ENCODE assay signal across 19 cellular contexts in the genomic region with DNA sequence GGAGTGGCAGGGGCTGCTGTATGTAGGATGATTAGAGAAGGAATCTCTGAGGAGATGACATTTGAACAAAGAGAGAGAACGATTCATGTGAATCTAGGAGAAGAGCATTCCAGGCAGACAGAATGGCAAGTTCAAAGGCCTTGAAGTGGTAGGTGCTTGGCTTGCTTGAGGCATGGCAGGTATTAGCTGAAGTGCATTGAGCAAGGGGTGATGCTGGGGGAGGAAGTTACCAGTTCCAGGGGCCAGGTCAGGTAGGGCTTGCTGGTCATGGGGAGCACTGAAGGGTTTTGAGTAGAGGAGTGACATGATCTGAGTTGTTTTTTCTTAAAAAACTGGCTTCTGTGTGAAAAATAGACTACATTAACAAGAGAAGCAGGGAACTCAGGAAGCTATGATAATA.
"Had no signal": no experiment of that assay in that cellular context is flagged by ENCODE, and none has a peak within 500 bp of the region (broad histone marks: within the 10 kb centered on the region; RNA-seq: fewer than 3 reads in every experiment).

No MANE protein-coding gene starts in this region.

- H3K36me3 Mint-ChIP-seq: natural killer cell treated with Interleukin-12 subunit alpha and Interleukin-12 subunit beta and Interleukin-15 and Interleukin-18, amount 100 ng/mL, for 72 hours had no signal

- DNase-seq: cerebellar nuclear complex; cortex of kidney; effector CD4-positive, alpha-beta T cell; hypothalamus; naive B cell; right lobe of liver; small intestine; stimulated activated CD4-positive, alpha-beta T cell treated with anti-CD3 and anti-CD28 coated beads, Interleukin-15, amount 100 ng/mL, for 24 hours; stimulated activated CD4-positive, alpha-beta T cell treated with anti-CD3 and anti-CD28 coated beads, Interleukin-2, amount 100 ng/mL, for 48 hours; stimulated activated naive CD4-positive, alpha-beta T cell; stimulated activated naive CD8-positive, alpha-beta T cell treated with anti-CD3 and anti-CD28 coated beads, Interleukin-15, amount 100 ng/mL, for 72 hours; uterus had no signal

- ATAC-seq: left lobe of liver; natural killer cell treated with Interleukin-12 subunit alpha and Interleukin-12 subunit beta and Interleukin-15 and Interleukin-18, amount 100 ng/mL, for 72 hours; right lobe of liver; stimulated activated naive CD8-positive, alpha-beta T cell treated with anti-CD3 and anti-CD28 coated beads, Interleukin-15, amount 100 ng/mL, for 72 hours had no signal

- H3K36me3 ChIP-seq: neural progenitor cell, right lobe of liver, suprapubic skin, upper lobe of left lung, uterus had no signal

- H3K9me3 Mint-ChIP-seq: naive B cell; natural killer cell treated with Interleukin-12 subunit alpha and Interleukin-12 subunit beta and Interleukin-15 and Interleukin-18, amount 100 ng/mL, for 72 hours; stimulated activated naive CD8-positive, alpha-beta T cell treated with anti-CD3 and anti-CD28 coated beads, Interleukin-15, amount 100 ng/mL, for 72 hours had no signal

- H3K9ac ChIP-seq: neural progenitor cell, parathyroid adenoma had no signal

- H3K9me3 ChIP-seq: right lobe of liver, suprapubic skin, upper lobe of left lung, uterus had no signal

- H3K27me3 ChIP-seq: neural progenitor cell, right lobe of liver, suprapubic skin, upper lobe of left lung, uterus had no signal

- H3K4me3 Mint-ChIP-seq: naive B cell; natural killer cell treated with Interleukin-12 subunit alpha and Interleukin-12 subunit beta and Interleukin-15 and Interleukin-18, amount 100 ng/mL, for 72 hours; neural progenitor cell; stimulated activated naive CD8-positive, alpha-beta T cell treated with anti-CD3 and anti-CD28 coated beads, Interleukin-15, amount 100 ng/mL, for 72 hours had no signal

- H3K4me1 ChIP-seq: neural progenitor cell, parathyroid adenoma, suprapubic skin, uterus had no signal

- H3K4me3 ChIP-seq: neural progenitor cell, right lobe of liver, suprapubic skin, upper lobe of left lung, uterus had no signal

- H3K27ac ChIP-seq: neural progenitor cell, parathyroid adenoma, right lobe of liver, suprapubic skin, upper lobe of left lung, uterus had no signal

- H2AFZ ChIP-seq: neural progenitor cell, parathyroid adenoma had no signal

- H3K27ac Mint-ChIP-seq: natural killer cell treated with Interleukin-12 subunit alpha and Interleukin-12 subunit beta and Interleukin-15 and Interleukin-18, amount 100 ng/mL, for 72 hours; neural progenitor cell; progenitor cell of endocrine pancreas; stimulated activated naive CD8-positive, alpha-beta T cell treated with anti-CD3 and anti-CD28 coated beads, Interleukin-15, amount 100 ng/mL, for 72 hours had no signal

- H3K4me2 ChIP-seq: neural progenitor cell had no signal

- H3K4me1 Mint-ChIP-seq: neural progenitor cell; stimulated activated naive CD8-positive, alpha-beta T cell treated with anti-CD3 and anti-CD28 coated beads, Interleukin-15, amount 100 ng/mL, for 72 hours had no signal
